In the genomic region with DNA sequence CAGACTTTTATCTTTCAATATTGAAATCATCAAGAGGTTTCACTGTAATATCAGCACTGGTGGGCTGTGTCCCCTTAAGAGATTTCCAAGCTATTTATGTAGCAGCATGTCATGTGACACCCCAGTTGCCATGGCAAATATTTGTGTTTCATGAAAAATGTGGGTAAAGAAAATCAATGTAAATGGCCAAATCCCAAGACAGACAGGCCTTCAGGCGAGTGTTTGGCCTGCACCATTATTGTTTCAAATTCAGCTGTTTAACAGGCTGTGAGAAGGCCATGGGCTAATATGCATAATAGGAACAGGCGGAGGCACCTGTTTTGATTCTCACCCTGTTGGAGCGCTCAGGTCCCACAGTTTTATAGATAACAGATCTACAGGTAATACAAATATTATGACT, we compare ENCODE assay signal across 26 cellular contexts.
DNase-seq lines count a peak whose midpoint lies in the region; ATAC-seq, FAIRE-seq and TF ChIP-seq lines count a peak whose summit lies in the region.
"Had no signal": no experiment of that assay in that cellular context is flagged by ENCODE, and none has a peak within 500 bp of the region (broad histone marks: within the 10 kb centered on the region; RNA-seq: fewer than 3 reads in every experiment).

No MANE protein-coding gene starts in this region.

- no peak overlapping the region for H4K5ac ChIP-seq in mesendoderm (ENCODE audit: low read length)

- no peak overlapping the region for H2AFZ ChIP-seq in K562 (ENCODE audit: low read depth, low read length)

- no peaks in the 10 kb centered on the region for H3K9me3 ChIP-seq in K562 (replicated peaks; ENCODE audit: control insufficient read depth, insufficient read depth, low read depth, low read length)
- H3K9me3 ChIP-seq: Caco-2, prostate gland had no signal

- H3K27me3 ChIP-seq in K562 (ENCODE audit: control insufficient read depth in 2 of 2, insufficient read depth in 2 of 2, low read length in 2 of 2) (no peaks in the 10 kb centered on the region), mesendoderm (ENCODE audit: insufficient read depth, low read length, poor library complexity) (no peaks in the 10 kb centered on the region)
- H3K27me3 ChIP-seq: upper lobe of left lung had no signal

- H3K27ac ChIP-seq in 22Rv1: 0 out of 2 replicates have a peak overlapping the region, but pooled peaks have one; percentile 21
- H3K27ac ChIP-seq in K562 (ENCODE audit: extremely low read depth, low read depth, low read length): no peak overlapping the region
- H3K27ac ChIP-seq in mesendoderm (ENCODE audit: low read depth, low read length): no peak overlapping the region
- H3K27ac ChIP-seq: KMS-11, prostate gland, SK-N-MC, upper lobe of left lung had no signal

- no peak overlapping the region for H2BK5ac ChIP-seq in mesendoderm (ENCODE audit: low read length)

- H3K27ac Mint-ChIP-seq in activated naive CD4-positive, alpha-beta T cell treated with anti-CD3 and anti-CD28 coated beads, Interleukin-2, amount 50 U/mL, for 72 hours: no peak overlapping the region
- H3K27ac Mint-ChIP-seq: activated CD4-positive, alpha-beta T cell treated with anti-CD3 and anti-CD28 coated beads, Interleukin-2, amount 10 ng/mL, durations not matched to agents 24 days and 14 days; natural killer cell treated with Interleukin-12 subunit alpha and Interleukin-12 subunit beta and Interleukin-15 and Interleukin-18, amount 100 ng/mL, for 72 hours; stimulated activated naive B cell treated with anti-CD40 and anti-IgM and Interleukin-4, amounts not matched to agents 10 μg/mL and 1 μg/mL and 100 μg/mL, for 72 hours had no signal

- CTCF ChIA-PET in K562 (lab: Yijun Ruan, JAX; ENCODE audit: low intra/inter-chr PET ratio): no interaction called here

- no peak overlapping the region for H4K8ac ChIP-seq in mesendoderm (ENCODE audit: low read depth, low read length)

- no peaks in the 10 kb centered on the region for H3K36me3 ChIP-seq in K562 (ENCODE audit: control insufficient read depth, insufficient read depth, low read length)
- no peaks in the 10 kb centered on the region for H3K36me3 ChIP-seq in mesendoderm (ENCODE audit: control insufficient read depth, insufficient read depth, low read length)
- H3K36me3 ChIP-seq: prostate gland, upper lobe of left lung had no signal

- no peak overlapping the region for H2BK15ac ChIP-seq in mesendoderm (replicated peaks; ENCODE audit: low read depth)

- no peak overlapping the region for H2AK5ac ChIP-seq in mesendoderm (ENCODE audit: low read length)

- intact Hi-C loops in K562 (cut with micrococcal nuclease): no loop called here
- intact Hi-C loops in cardiac septum (cut with DNase I): no loop called here
- intact Hi-C loops in left colon (cut with DNase I, micrococcal nuclease): no loop called here

- no peak for TF ChIP-seq RAD21 in K562 (CRISPR knock-in tag; conservative IDR thresholded peaks at IDR 0.05 in 1 of 2, IDR thresholded peaks at IDR 0.05 in 1 of 2)

- FAIRE-seq in K562 (lab: Jason Lieb, UNC): no peak
- FAIRE-seq: endothelial cell of umbilical vein had no signal

- in situ Hi-C loops in K562 (cut with MboI): no loop called here

- H3K4me2 ChIP-seq in K562 (ENCODE audit: insufficient read depth, low read length) (no peak overlapping the region), mesendoderm (ENCODE audit: low read length) (no peak overlapping the region)
- H3K4me2 ChIP-seq: KMS-11 had no signal

- DNase-seq in HuH-7.5 (ENCODE audit: low spot score) (peak; percentile 21), K562 (ENCODE audit: extremely low read depth in 1 of 4, low spot score in 3 of 4) (no peak), mesendoderm (peak; percentile 8), cardiac septum (ENCODE audit: low spot score) (no peak), left colon (no peak)
- DNase-seq in activated naive CD4-positive, alpha-beta T cell treated with anti-CD3 and anti-CD28 coated beads, Interleukin-2, amount 50 U/mL, for 72 hours (ENCODE audit: low spot score in 2 of 2): no peak
- DNase-seq: activated CD4-positive, alpha-beta T cell treated with anti-CD3 and anti-CD28 coated beads, Interleukin-2, amount 10 ng/mL, durations not matched to agents 24 days and 14 days; activated T-cell treated with anti-CD3 and anti-CD28 coated beads, Interleukin-2, amount 50 U/mL, for 48 hours; C1 segment of cervical spinal cord; Caco-2; GF-D8; left ventricle myocardium superior; MM.1S; NCI-H2171 treated with DMSO at 0.1 percent for 48 hours; NCI-H82; OCI-M1; stimulated activated CD4-positive, alpha-beta T cell treated with anti-CD3 and anti-CD28 coated beads, Interleukin-15, amount 100 ng/mL, for 24 hours; stimulated activated naive B cell treated with anti-CD40 and anti-IgM and Interleukin-4, amounts not matched to agents 10 μg/mL and 1 μg/mL and 100 μg/mL, for 72 hours; upper lobe of left lung had no signal

- no peak for TF ChIP-seq POLR2A in K562 (conservative IDR thresholded peaks at IDR 0.05)

- H3K56ac ChIP-seq in mesendoderm (ENCODE audit: low read length): no peak overlapping the region

- no peaks in the 10 kb centered on the region for H3K36me3 Mint-ChIP-seq in activated naive CD4-positive, alpha-beta T cell treated with anti-CD3 and anti-CD28 coated beads, Interleukin-2, amount 50 U/mL, for 72 hours
- H3K36me3 Mint-ChIP-seq: natural killer cell treated with Interleukin-12 subunit alpha and Interleukin-12 subunit beta and Interleukin-15 and Interleukin-18, amount 100 ng/mL, for 72 hours; stimulated activated naive B cell treated with anti-CD40 and anti-IgM and Interleukin-4, amounts not matched to agents 10 μg/mL and 1 μg/mL and 100 μg/mL, for 72 hours had no signal

- TF ChIP-seq EP300 in K562 (IDR thresholded peaks at IDR 0.05; ENCODE audit: low read length): no peak

- H3K9me1 ChIP-seq in K562 (ENCODE audit: control insufficient read depth, insufficient read depth, low read length): no peaks in the 10 kb centered on the region

- H3K4me3 ChIP-seq in K562: no peak overlapping the region
- no peak overlapping the region for H3K4me3 ChIP-seq in mesendoderm (ENCODE audit: low read length)
- H3K4me3 ChIP-seq: prostate gland, SK-N-MC, upper lobe of left lung had no signal

- H3K79me1 ChIP-seq in mesendoderm (ENCODE audit: low read length): no peaks in the 10 kb centered on the region

- H3K79me2 ChIP-seq in K562 (ENCODE audit: control insufficient read depth, insufficient read depth, low read length) (no peaks in the 10 kb centered on the region), mesendoderm (ENCODE audit: control insufficient read depth, insufficient read depth, low read length) (no peaks in the 10 kb centered on the region)

- no TSS peak for BruUV-seq in K562 (replicated peaks; lab: Mats Ljungman, UMichigan)

- no peak overlapping the region for H3K9ac ChIP-seq in K562 (ENCODE audit: insufficient read depth in 1 of 2, low read depth in 2 of 2, low read length in 2 of 2)
- no peak overlapping the region for H3K9ac ChIP-seq in mesendoderm (ENCODE audit: low read length)
- H3K9ac ChIP-seq: KMS-11 had no signal

- TF ChIP-seq CTCF in 22Rv1 (IDR thresholded peaks at IDR 0.05) (no peak), K562 (IDR thresholded peaks at IDR 0.05 in 2 of 3, conservative IDR thresholded peaks at IDR 0.05 in 1 of 3; ENCODE audit: insufficient read depth in 2 of 3, low read depth in 1 of 3, low read length in 3 of 3) (no peak)

- no peak overlapping the region for H3K4ac ChIP-seq in mesendoderm (ENCODE audit: low read depth, low read length)

- H2BK120ac ChIP-seq in mesendoderm (ENCODE audit: low read depth, low read length): no peak overlapping the region

- peaks cover 0 to 3% of the 10 kb centered on the region in 2 donors for H3K9me3 Mint-ChIP-seq in activated naive CD4-positive, alpha-beta T cell treated with anti-CD3 and anti-CD28 coated beads, Interleukin-2, amount 50 U/mL, for 72 hours
- H3K9me3 Mint-ChIP-seq: activated CD4-positive, alpha-beta T cell treated with anti-CD3 and anti-CD28 coated beads, Interleukin-2, amount 10 ng/mL, durations not matched to agents 24 days and 14 days; natural killer cell treated with Interleukin-12 subunit alpha and Interleukin-12 subunit beta and Interleukin-15 and Interleukin-18, amount 100 ng/mL, for 72 hours; stimulated activated naive B cell treated with anti-CD40 and anti-IgM and Interleukin-4, amounts not matched to agents 10 μg/mL and 1 μg/mL and 100 μg/mL, for 72 hours had no signal

- POLR2A ChIA-PET in K562 (lab: Yijun Ruan, JAX): interaction anchor here (0.7 to 1.3 kb wide), 3 partner anchors 9 to 479 kb away, joined by 4 to 7 read pairs (median 4); no protein-coding TSS in a partner anchor

- H3K18ac ChIP-seq in mesendoderm (ENCODE audit: low read length): no peak overlapping the region

- H3K23ac ChIP-seq in mesendoderm (ENCODE audit: low read length): no peak overlapping the region

- H4K20me1 ChIP-seq in K562 (replicated peaks; ENCODE audit: control insufficient read depth, insufficient read depth, low read length): no peaks in the 10 kb centered on the region

- no peaks in the 10 kb centered on the region for H3K4me1 ChIP-seq in K562 (replicated peaks in 1 of 2; ENCODE audit: control insufficient read depth in 2 of 2, insufficient read depth in 2 of 2, low read length in 2 of 2)
- no peaks in the 10 kb centered on the region for H3K4me1 ChIP-seq in mesendoderm (ENCODE audit: control insufficient read depth, low read depth, low read length)
- H3K4me1 ChIP-seq: Caco-2, prostate gland, upper lobe of left lung had no signal

- 65% methylated on average over 3 of the region's 3 CpGs for WGBS in K562 (ENCODE audit: insufficient coverage, low coverage, missing lambda C conversion rate)
- no CpG with 5 or more reads among the region's 3 CpGs for WGBS in mesendoderm (ENCODE audit: extremely low coverage, insufficient coverage, low lambda C conversion rate)

- ATAC-seq in K562 (no peak), GM21529 (IDR thresholded peaks at IDR 0.05; ENCODE audit: unreplicated experiment) (no peak), left colon (no peak)
- no peak for ATAC-seq in activated naive CD4-positive, alpha-beta T cell treated with anti-CD3 and anti-CD28 coated beads, Interleukin-2, amount 50 U/mL, for 72 hours
- ATAC-seq: left ventricle myocardium superior; natural killer cell treated with Interleukin-12 subunit alpha and Interleukin-12 subunit beta and Interleukin-15 and Interleukin-18, amount 100 ng/mL, for 72 hours; stimulated activated naive B cell treated with anti-CD40 and anti-IgM and Interleukin-4, amounts not matched to agents 10 μg/mL and 1 μg/mL and 100 μg/mL, for 72 hours had no signal

TF ChIP-seq in K562, 482 proteins besides CTCF, POLR2A, EP300 and RAD21 (continues in another document):
- TF ChIP-seq HNRNPL (IDR thresholded peaks at IDR 0.05; ENCODE audit: low read depth, low read length): no peak

Comparison
In these comparisons a context has a peak if more than half of its experiments do, and no peak if none do; other contexts are left out.
1. DNase-seq: peak in HuH-7.5 (single experiment) and mesendoderm (single experiment); none in K562 (0 of 4), cardiac septum (single experiment), activated naive CD4-positive, alpha-beta T cell treated with anti-CD3 and anti-CD28 coated beads, Interleukin-2, amount 50 U/mL, for 72 hours (0 of 2) and left colon (0 of 2).